In the genomic region with DNA sequence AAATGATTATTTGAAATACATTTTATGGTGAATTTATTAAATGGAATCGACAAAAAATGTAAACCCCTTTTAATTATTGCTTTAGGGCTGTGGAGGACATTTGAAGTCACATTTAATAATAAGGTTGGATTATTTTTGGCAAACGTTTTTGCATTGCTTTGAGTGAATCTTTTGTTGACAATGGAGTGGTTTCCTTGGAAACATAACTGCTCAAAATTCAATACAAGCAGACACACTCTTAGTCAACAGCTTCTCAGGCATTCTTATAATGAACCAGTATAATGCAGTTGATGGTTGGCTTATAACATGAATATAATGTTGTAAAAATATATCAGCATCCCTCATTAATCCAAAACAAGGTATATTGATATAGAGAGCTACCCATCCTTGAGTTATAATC, we compare ENCODE assay signal across 22 cellular contexts.
"Had no signal": no experiment of that assay in that cellular context is flagged by ENCODE, and none has a peak within 500 bp of the region (broad histone marks: within the 10 kb centered on the region; RNA-seq: fewer than 3 reads in every experiment).

No MANE protein-coding gene starts in this region.

- H3K4me3 ChIP-seq: gastroesophageal sphincter, heart left ventricle, lung, sigmoid colon, tibial nerve, vagina had no signal

- ATAC-seq: activated naive CD8-positive, alpha-beta T cell treated with anti-CD3 and anti-CD28 coated beads, Interleukin-2, amount 50 U/mL, for 24 hours; gastroesophageal sphincter; left lobe of liver had no signal

- FAIRE-seq: kidney had no signal

- DNase-seq: activated CD4-positive, alpha-beta T cell treated with anti-CD3 and anti-CD28 coated beads for 1 hour; activated CD8-positive, alpha-beta memory T cell treated with anti-CD3 and anti-CD28 coated beads for 24 hours; activated CD8-positive, alpha-beta memory T cell treated with anti-CD3 and anti-CD28 coated beads, Interleukin-2, amount 50 U/mL, for 48 hours; activated effector memory CD4-positive, alpha-beta T cell treated with Interleukin-2 at 50 U/mL for 16 hours; activated naive CD4-positive, alpha-beta T cell treated with anti-CD3 and anti-CD28 coated beads, Interleukin-2, amount 10 ng/mL, durations not matched to agents 7 days and 5 days; activated naive CD8-positive, alpha-beta T cell treated with anti-CD3 and anti-CD28 coated beads, Interleukin-2, amount 50 U/mL, for 24 hours; activated T-cell treated with anti-CD3 and anti-CD28 coated beads, Interleukin-2, amount 50 U/mL, for 48 hours; aorta; cortex of kidney; effector CD4-positive, alpha-beta T cell; heart left ventricle; kidney; midbrain; nucleus accumbens; sigmoid colon; stimulated activated naive CD4-positive, alpha-beta T cell; WERI-Rb-1 had no signal

- H3K9me3 ChIP-seq: gastroesophageal sphincter, sigmoid colon, tibial nerve, vagina had no signal

- H3K36me3 ChIP-seq: gastroesophageal sphincter, heart left ventricle, sigmoid colon, tibial nerve, vagina, WERI-Rb-1 had no signal

- H3K4me1 ChIP-seq: tibial nerve had no signal

- H3K27me3 ChIP-seq: gastroesophageal sphincter, heart left ventricle, sigmoid colon, tibial nerve, vagina had no signal

- H3K27ac ChIP-seq: gastroesophageal sphincter, heart left ventricle, sigmoid colon, tibial nerve, vagina, WERI-Rb-1 had no signal
